In genomic region chr9:127898433-127899199, GRCh38 we compare ENCODE assay signal across 1 cellular context.
TF ChIP-seq lines count a peak whose summit lies in the region.

No MANE protein-coding gene starts in this region.

TF ChIP-seq in K562, 482 proteins besides CTCF, POLR2A, EP300 and RAD21 (continued from another document):
- 0 out of 2 replicates have a peak, but pooled peaks have one; percentile 10 for TF ChIP-seq MYC (IDR thresholded peaks at IDR 0.05; ENCODE audit: low read depth, low read length)
- no peak for TF ChIP-seq MYC (CRISPR knock-in tag; IDR thresholded peaks at IDR 0.05; ENCODE audit: borderline replicate concordance, low read depth)
- TF ChIP-seq DPF2 (IDR thresholded peaks at IDR 0.05), result peak; percentile 15; the same call in 1 of the 2 replicates
- peak; percentile 94 for TF ChIP-seq CBX1 (IDR thresholded peaks at IDR 0.05; ENCODE audit: low read depth)
- no peak for TF ChIP-seq SMARCB1 (IDR thresholded peaks at IDR 0.05; ENCODE audit: insufficient read length, low read depth)
